8 cellular contexts compared by ENCODE assay signal in genomic region chr15:84981711-84982300, GRCh38. TPM values are rescaled to one million over a fixed set of nuclear protein-coding genes. Genes with fewer than 3 reads are reported as not detected.
DNase-seq lines count a peak whose midpoint lies in the region; ATAC-seq, FAIRE-seq and TF ChIP-seq lines count a peak whose summit lies in the region.

A gene with protein sequence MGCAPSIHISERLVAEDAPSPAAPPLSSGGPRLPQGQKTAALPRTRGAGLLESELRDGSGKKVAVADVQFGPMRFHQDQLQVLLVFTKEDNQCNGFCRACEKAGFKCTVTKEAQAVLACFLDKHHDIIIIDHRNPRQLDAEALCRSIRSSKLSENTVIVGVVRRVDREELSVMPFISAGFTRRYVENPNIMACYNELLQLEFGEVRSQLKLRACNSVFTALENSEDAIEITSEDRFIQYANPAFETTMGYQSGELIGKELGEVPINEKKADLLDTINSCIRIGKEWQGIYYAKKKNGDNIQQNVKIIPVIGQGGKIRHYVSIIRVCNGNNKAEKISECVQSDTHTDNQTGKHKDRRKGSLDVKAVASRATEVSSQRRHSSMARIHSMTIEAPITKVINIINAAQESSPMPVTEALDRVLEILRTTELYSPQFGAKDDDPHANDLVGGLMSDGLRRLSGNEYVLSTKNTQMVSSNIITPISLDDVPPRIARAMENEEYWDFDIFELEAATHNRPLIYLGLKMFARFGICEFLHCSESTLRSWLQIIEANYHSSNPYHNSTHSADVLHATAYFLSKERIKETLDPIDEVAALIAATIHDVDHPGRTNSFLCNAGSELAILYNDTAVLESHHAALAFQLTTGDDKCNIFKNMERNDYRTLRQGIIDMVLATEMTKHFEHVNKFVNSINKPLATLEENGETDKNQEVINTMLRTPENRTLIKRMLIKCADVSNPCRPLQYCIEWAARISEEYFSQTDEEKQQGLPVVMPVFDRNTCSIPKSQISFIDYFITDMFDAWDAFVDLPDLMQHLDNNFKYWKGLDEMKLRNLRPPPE (plus strand): TSS chr15:84981856. CDS start chr15:84982163, 307 bp downstream.

- H3K4me1 ChIP-seq in H1 (replicated peaks in 1 of 4; ENCODE audit: control insufficient read depth in 3 of 4, insufficient read depth in 4 of 4, low read length in 3 of 4) = peaks cover 0 to 5% (median 2%) of the 10 kb centered on the region in 4 experiments; a peak in 4 of 7 replicates
- peaks cover 27% of the 10 kb centered on the region for H3K4me1 ChIP-seq in mononuclear cell (ENCODE audit: insufficient read depth, low read length)
- H3K4me1 ChIP-seq in thoracic aorta (ENCODE audit: control insufficient read depth in 1 of 2, low read depth in 2 of 2) = peaks cover 11 to 23% of the 10 kb centered on the region in 2 donors

- H2BK20ac ChIP-seq in H1 (ENCODE audit: low read length) = no peak within 1 kb of the TSS

- no peak within 1 kb of the TSS for H2BK15ac ChIP-seq in H1 (ENCODE audit: low read length)

- H3K4me3 ChIP-seq in GM08714 (ENCODE audit: low read length) (peak within 1 kb of the TSS; percentile 73), H1 (ENCODE audit: extremely low read depth in 1 of 4, insufficient read depth in 2 of 4, low read depth in 3 of 4, low read length in 4 of 4) (peak within 1 kb of the TSS; percentile 55 to 86 (median 74)), mononuclear cell (ENCODE audit: low read length) (peak within 1 kb of the TSS; percentile 85), thoracic aorta (peak within 1 kb of the TSS; percentile 91)

- FAIRE-seq in H1 (lab: Jason Lieb, UNC) = no peak

- H3K9me3 ChIP-seq in H1 (ENCODE audit: insufficient read depth in 2 of 2, low read depth in 1 of 2, low read length in 1 of 2) (no peaks in the 10 kb centered on the region), mononuclear cell (ENCODE audit: low read depth, low read length) (no peaks in the 10 kb centered on the region), thoracic aorta (no peaks in the 10 kb centered on the region)

- in situ Hi-C loops in KBM-7 (cut with MboI; ENCODE audit: low pct_unique_long_range_greater_than_20kb, low sequenced_read_pairs) = no loop called here

- TF ChIP-seq RAD21 in H1 (IDR thresholded peaks at IDR 0.05 in 1 of 2, conservative IDR thresholded peaks at IDR 0.05 in 1 of 2; ENCODE audit: low read depth in 2 of 2, low read length in 2 of 2) = no peak; a peak in 1 of 4 replicates

- no peak within 1 kb of the TSS for H2AK5ac ChIP-seq in H1 (ENCODE audit: low read depth, low read length)

- CTCF ChIA-PET in H1 (lab: Charles Lee; ENCODE audit: partially characterized antibody) = interaction anchor here (1.2 to 2.9 kb wide), 2 partner anchors 24 to 25 kb away, joined by 3 to 11 read pairs; no protein-coding TSS in a partner anchor

- TF ChIP-seq CTCF in H1 (IDR thresholded peaks at IDR 0.05; ENCODE audit: control extremely low read depth in 1 of 3, insufficient read depth in 1 of 3, low read depth in 1 of 3, low read length in 3 of 3) = no peak
- peak; percentile 29 for TF ChIP-seq CTCF in thoracic aorta (IDR thresholded peaks at IDR 0.05)

- ATAC-seq in GM21447 (IDR thresholded peaks at IDR 0.05; ENCODE audit: unreplicated experiment) = peak; percentile 19
- peak; percentile 7 for ATAC-seq in thoracic aorta (ENCODE audit: insufficient number of reproducible peaks, low FRiP score, low read depth)

- 2% methylated on average over 22 of the region's 95 CpGs; no CpG with 5 or more reads in 1 of the 2 experiments for WGBS in H1 (ENCODE audit: extremely low coverage in 1 of 2, insufficient coverage in 1 of 2, insufficient read length in 1 of 2, insufficient replicate concordance in 2 of 2, low coverage in 1 of 2, low lambda C conversion rate in 2 of 2, missing lambda C conversion rate in 1 of 2), 2 experiments

- H3K79me2 ChIP-seq in H1 (ENCODE audit: control insufficient read depth in 1 of 2, insufficient read depth in 2 of 2, low read length in 2 of 2) = 0 out of 4 replicates have a peak, but pooled peaks cover 0 to 6% of the 10 kb centered on the region in 2 experiments

- no peak within 1 kb of the TSS for H2BK12ac ChIP-seq in H1 (ENCODE audit: low read depth, low read length)

- peaks cover 14% of the 10 kb centered on the region; the same call in 1 of the 2 replicates for H3K23me2 ChIP-seq in H1 (ENCODE audit: low read depth, low read length)

- H3K9ac ChIP-seq in H1 (replicated peaks in 1 of 4; ENCODE audit: extremely low read depth in 1 of 4, low read depth in 3 of 4, low read length in 3 of 4) = peak within 1 kb of the TSS in 2 of 4 experiments; percentile 25 to 34; a peak in 3 of 7 replicates

- peak within 1 kb of the TSS; percentile 35 for H4K5ac ChIP-seq in H1 (ENCODE audit: insufficient read length, low read depth, low read length)

- H2BK120ac ChIP-seq in H1 (replicated peaks; ENCODE audit: low read depth, low read length) = no peak within 1 kb of the TSS

- peak within 1 kb of the TSS; percentile 62 for H3K18ac ChIP-seq in H1 (ENCODE audit: extremely low read depth, low read length)

- peaks cover 3 to 6% of the 10 kb centered on the region in 2 experiments for H4K20me1 ChIP-seq in H1 (replicated peaks in 1 of 2; ENCODE audit: control insufficient read depth in 1 of 2, insufficient read depth in 2 of 2, low read length in 2 of 2)

- H2AFZ ChIP-seq in H1 (ENCODE audit: low read length) = no peak within 1 kb of the TSS; the same call in 1 of the 2 replicates

- H3K4me2 ChIP-seq in H1 (ENCODE audit: insufficient read depth in 1 of 2, low read depth in 2 of 2, low read length in 2 of 2) = peak within 1 kb of the TSS; percentile 73 to 82

- no peak within 1 kb of the TSS for H3K23ac ChIP-seq in H1 (ENCODE audit: insufficient read length)

- H3K27ac ChIP-seq in H1 (ENCODE audit: low read depth, low read length) (no peak within 1 kb of the TSS), thoracic aorta (peak within 1 kb of the TSS; percentile 81 to 90)

- no peak for TF ChIP-seq POLR2A in H1 (IDR thresholded peaks at IDR 0.05; ENCODE audit: control extremely low read depth in 1 of 2, low read depth in 2 of 2, low read length in 2 of 2)

- peak within 1 kb of the TSS; percentile 28 for H3K4ac ChIP-seq in H1 (replicated peaks; ENCODE audit: insufficient read length, low read depth, low read length)

- H4K8ac ChIP-seq in H1 (ENCODE audit: extremely low read depth, insufficient read depth, low read length) = peak within 1 kb of the TSS; percentile 83; the same call in 1 of the 2 replicates

- H3K36me3 ChIP-seq in H1 (ENCODE audit: control insufficient read depth in 2 of 4, insufficient read depth in 4 of 4, low read length in 3 of 4) = no peaks in the 10 kb centered on the region
- no peaks in the 10 kb centered on the region for H3K36me3 ChIP-seq in thoracic aorta

- POLR2A ChIA-PET in H1 (lab: Charles Lee; ENCODE audit: partially characterized antibody) = interaction anchor here (1.2 to 1.7 kb wide), 4 partner anchors 10 to 38 kb away, joined by 3 to 5 read pairs (median 4); no protein-coding TSS in a partner anchor

- peak; percentile 35 for DNase-seq in HT1080 (ENCODE audit: low read depth)
- peak; percentile 63 for DNase-seq in activated CD4-positive, CD25-positive, alpha-beta regulatory T cell treated with anti-CD3 and anti-CD28 coated beads, Interleukin-2, amount 50 U/mL, for 72 hours
- peak in 1 of 2 experiments; percentile 69 for DNase-seq in H1 (ENCODE audit: low read depth in 1 of 2, low spot score in 2 of 2)
- no peak for DNase-seq in thoracic aorta (ENCODE audit: low spot score)
- DNase-seq in KBM-7 = no peak

- no peak for TF ChIP-seq EP300 in H1 (IDR thresholded peaks at IDR 0.05; ENCODE audit: borderline replicate concordance in 1 of 2, low read depth in 2 of 2, low read length in 2 of 2)

- peak within 1 kb of the TSS; percentile 90; the same call in 1 of the 2 replicates for H2BK5ac ChIP-seq in H1 (ENCODE audit: low read depth, low read length)

- H3K14ac ChIP-seq in H1 (ENCODE audit: insufficient read length) = no peak within 1 kb of the TSS

- peak within 1 kb of the TSS; percentile 56 for H4K91ac ChIP-seq in H1 (replicated peaks; ENCODE audit: insufficient read length, low read length)

- no peaks in the 10 kb centered on the region for H3K79me1 ChIP-seq in H1 (ENCODE audit: low read depth, low read length)

- peak within 1 kb of the TSS; percentile 64 for H3K56ac ChIP-seq in H1 (replicated peaks; ENCODE audit: insufficient read length, low read depth, low read length)

- peaks cover 5 to 43% (median 30%) of the 10 kb centered on the region in 4 experiments for H3K27me3 ChIP-seq in H1 (replicated peaks in 1 of 4; ENCODE audit: control insufficient read depth in 3 of 4, extremely low read depth in 1 of 4, insufficient read depth in 3 of 4, low read length in 3 of 4)
- no peaks in the 10 kb centered on the region for H3K27me3 ChIP-seq in mononuclear cell (ENCODE audit: insufficient read depth, low read length)
- no peaks in the 10 kb centered on the region for H3K27me3 ChIP-seq in thoracic aorta (replicated peaks; ENCODE audit: insufficient read depth)

TF ChIP-seq in H1, 55 proteins besides CTCF, POLR2A, EP300 and RAD21 (continues in another document):
- TF ChIP-seq ATF2 (IDR thresholded peaks at IDR 0.05; ENCODE audit: low read length) (no peak), SUZ12 (IDR thresholded peaks at IDR 0.05; ENCODE audit: low read length) (peak; percentile 44; the same call in 1 of the 2 replicates), SP4 (IDR thresholded peaks at IDR 0.05; ENCODE audit: low read length) (no peak)

RNA-seq across cellular contexts. Expression of the gene that starts here (rescaled TPM):
- total RNA-seq in HT1080 (2014; rRNA removed; shearing (Covaris generic)) = 25.1 and 26.8 TPM in 2 replicates
- polyA plus RNA-seq in HT1080 (2015; cell fraction: cytosol; rRNA removed) = 27.3 and 41.7 TPM in 2 replicates
- polyA plus RNA-seq in HT1080 (2015; cell fraction: nucleus; rRNA removed) = 84.8 and 91.8 TPM in 2 replicates
- total RNA-seq in H1 (2021; fragmentation: NEBNext Ultra II Directional; extraction: Animal tissue kit (Norgen Biotek cat#: 25700)) = 4.5 and 6.9 TPM in 2 replicates
- polyA plus RNA-seq in H1 (2011; rRNA removed) = 4.8 and 7.8 TPM in 2 replicates
- polyA plus RNA-seq in H1 (2011; cell fraction: cytosol; rRNA removed) = 7.7 TPM
- polyA plus RNA-seq in H1 (2011; cell fraction: nucleus; rRNA removed) = 15.3 TPM
- polyA plus RNA-seq in H1 (2012, experiment 1 of 2) = 4.7 to 7.4 TPM (median 6.0 TPM) in 4 replicates
- 0.47 TPM for polyA plus RNA-seq in H1 (2012, experiment 2 of 2)
- polyA plus RNA-seq in H1 (2013, experiment 1 of 2) = 4.1 TPM
- polyA plus RNA-seq in H1 (2013, experiment 2 of 2) = 4.0 TPM
- 14.4 and 15.1 TPM in 2 replicates for polyA minus RNA-seq in H1 (2011; rRNA and poly(A)+ RNA removed)
- 5.7 TPM for polyA minus RNA-seq in H1 (2011; cell fraction: cytosol; rRNA and poly(A)+ RNA removed)
- polyA minus RNA-seq in H1 (2011; cell fraction: nucleus; rRNA and poly(A)+ RNA removed) = 35.1 TPM
- total RNA-seq in mononuclear cell (36.9 TPM), thoracic aorta (10 to 100 TPM; 35.1 to 43.7 TPM)

Comparison
In these comparisons a context has a peak if more than half of its experiments do, and no peak if none do; other contexts are left out.
1. DNase-seq: peak in HT1080 (single experiment) and activated CD4-positive, CD25-positive, alpha-beta regulatory T cell treated with anti-CD3 and anti-CD28 coated beads, Interleukin-2, amount 50 U/mL, for 72 hours (single experiment); none in thoracic aorta (single experiment) and KBM-7 (single experiment).
2. Peak in every context shown above with its lines, with median percentiles within 50 percentile points of each other: H3K4me3 ChIP-seq.